Comparison of ENCODE assay signal across 11 cellular contexts in genomic region chr5:122182491-122182921, GRCh38. TPM values are rescaled to one million over a fixed set of nuclear protein-coding genes. Genes with fewer than 3 reads are reported as not detected.
DNase-seq lines count a peak whose midpoint lies in the region; ATAC-seq and TF ChIP-seq lines count a peak whose summit lies in the region.
"Had no signal": no experiment of that assay in that cellular context is flagged by ENCODE, and none has a peak within 500 bp of the region (broad histone marks: within the 10 kb centered on the region; RNA-seq: fewer than 3 reads in every experiment).

No MANE protein-coding gene starts in this region.

- H3K27ac ChIP-seq in right cardiac atrium (ENCODE audit: low read length) = peak overlapping the region; percentile 30
- peak overlapping the region; percentile 95 for H3K27ac ChIP-seq in smooth muscle cell (ENCODE audit: low read depth)

- H3K4me3 ChIP-seq in adipocyte (ENCODE audit: low read length) = peak overlapping the region; percentile 70
- no peak overlapping the region for H3K4me3 ChIP-seq in right cardiac atrium (ENCODE audit: low read length)
- no peak overlapping the region for H3K4me3 ChIP-seq in smooth muscle cell

- peak; percentile 43 for DNase-seq in HK-2 (ENCODE audit: unreplicated experiment)
- DNase-seq in adipocyte (ENCODE audit: low read depth) = peak; percentile 84
- DNase-seq in right cardiac atrium = peak in 2 of 3 donors; percentile 63 to 81
- peak; percentile 29 for DNase-seq in smooth muscle cell (lab: John Stamatoyannopoulos, UW; ENCODE audit: unreplicated experiment)
- no peak for DNase-seq in NCI-H1930 (lab: John Stamatoyannopoulos, UW)
- DNase-seq: activated T-cell treated with anti-CD3 and anti-CD28 coated beads, Interleukin-2, amount 50 U/mL, for 48 hours; Karpas-422; midbrain had no signal

- WGBS in right cardiac atrium = 35% methylated on average over 7 of the region's 7 CpGs
- 5% methylated on average over 7 of the region's 7 CpGs for WGBS in smooth muscle cell (ENCODE audit: low lambda C conversion rate)

- peaks cover 37% of the 10 kb centered on the region for H3F3A ChIP-seq in smooth muscle cell (ENCODE audit: low read depth)

- peak overlapping the region; percentile 78 for H3K4me2 ChIP-seq in smooth muscle cell

- no peaks in the 10 kb centered on the region for H4K20me1 ChIP-seq in smooth muscle cell (ENCODE audit: low read depth)

- peak; percentile 67 to 69 for ATAC-seq in right cardiac atrium
- ATAC-seq in HG02588 (IDR thresholded peaks at IDR 0.05; ENCODE audit: unreplicated experiment) = no peak
- ATAC-seq in HG03196 (IDR thresholded peaks at IDR 0.05; ENCODE audit: unreplicated experiment) = no peak
- ATAC-seq in GM21576 (IDR thresholded peaks at IDR 0.05; ENCODE audit: unreplicated experiment) = no peak

- H2AFZ ChIP-seq in smooth muscle cell (ENCODE audit: low read depth) = peak overlapping the region; percentile 12

- H3K79me2 ChIP-seq in smooth muscle cell (ENCODE audit: low read depth) = no peaks in the 10 kb centered on the region

- H3K4me1 ChIP-seq in adipocyte (ENCODE audit: control insufficient read depth, insufficient read depth, low read length) (peaks cover 43% of the 10 kb centered on the region), right cardiac atrium (ENCODE audit: control insufficient read depth, insufficient read depth, low read length) (no peaks in the 10 kb centered on the region), smooth muscle cell (ENCODE audit: low read depth) (peaks cover 30% of the 10 kb centered on the region)

- H3K36me3 ChIP-seq in adipocyte (ENCODE audit: control insufficient read depth, insufficient read depth, low read length, severe bottlenecking) (no peaks in the 10 kb centered on the region), smooth muscle cell (ENCODE audit: low read depth) (no peaks in the 10 kb centered on the region)

- H3K27me3 ChIP-seq in adipocyte (replicated peaks; ENCODE audit: control insufficient read depth, insufficient read depth, low read length) (no peaks in the 10 kb centered on the region), right cardiac atrium (ENCODE audit: control insufficient read depth, insufficient read depth) (no peaks in the 10 kb centered on the region), smooth muscle cell (ENCODE audit: low read depth) (no peaks in the 10 kb centered on the region)

- no peak for TF ChIP-seq CTCF in smooth muscle cell (IDR thresholded peaks at IDR 0.05; ENCODE audit: borderline replicate concordance, insufficient read depth, poor library complexity, severe bottlenecking)

- peak overlapping the region; percentile 86 for H3K9ac ChIP-seq in adipocyte (ENCODE audit: low read length)
- H3K9ac ChIP-seq in smooth muscle cell (ENCODE audit: low read depth) = peak overlapping the region; percentile 75

- no peaks in the 10 kb centered on the region for H3K9me3 ChIP-seq in adipocyte (ENCODE audit: control insufficient read depth, low read length)
- H3K9me3 ChIP-seq in right cardiac atrium (ENCODE audit: control insufficient read depth, low read length) = no peaks in the 10 kb centered on the region
- H3K9me3 ChIP-seq in smooth muscle cell (replicated peaks; ENCODE audit: low read depth) = no peaks in the 10 kb centered on the region

- intact Hi-C loops in right cardiac atrium (cut with DNase I) = no loop called here

RNA-seq across cellular contexts. Expression of gene ZNF474, which starts 53.2 kb away (rescaled TPM):
- total RNA-seq in right cardiac atrium (under 1 TPM in 2 of 4 donors, not detected in 2; 0.25 to 0.32 TPM), smooth muscle cell (1.1 and 3.3 TPM in 2 replicates)
- polyA plus RNA-seq in right cardiac atrium (not detected), smooth muscle cell (0.82 and 2.2 TPM in 2 replicates)

Comparison
In these comparisons a context has a peak if more than half of its experiments do, and no peak if none do; other contexts are left out.
1. DNase-seq: peak in HK-2 (single experiment), adipocyte (single experiment), right cardiac atrium (2 of 3) and smooth muscle cell (single experiment); none in NCI-H1930 (0 of 2).
2. ATAC-seq: peak in right cardiac atrium (2 of 2); none in HG02588 (single experiment), HG03196 (single experiment) and GM21576 (single experiment).